In the genomic region with DNA sequence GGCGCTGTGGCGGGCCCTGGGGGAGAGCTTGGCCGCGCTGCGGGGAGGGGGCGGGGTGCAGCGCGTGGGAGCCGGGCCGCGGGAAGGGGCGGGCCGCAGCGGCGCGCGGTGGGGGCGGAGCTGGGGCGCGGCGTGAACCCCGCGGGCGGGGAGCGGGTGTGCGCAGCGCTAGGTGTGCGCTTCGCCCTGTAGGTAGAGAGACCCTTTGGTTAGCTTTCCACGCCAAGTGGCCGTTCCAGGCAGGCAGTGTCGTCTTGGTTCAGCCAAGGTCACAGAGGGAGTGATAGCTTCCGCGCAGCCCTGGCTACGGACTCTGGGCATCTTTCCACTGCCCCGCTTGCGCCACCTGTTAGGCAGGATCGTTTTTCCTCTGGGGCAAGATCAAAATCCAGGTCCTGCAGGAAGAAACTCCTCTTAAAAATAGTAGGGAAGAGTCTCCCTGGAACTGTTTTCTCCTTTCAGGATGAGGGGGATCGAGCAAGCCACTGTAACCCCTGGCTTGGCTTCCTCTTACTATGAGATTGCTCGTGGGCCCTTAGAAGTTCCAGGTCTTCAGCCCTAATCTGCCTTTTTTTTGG, we compare ENCODE assay signal across 8 cellular contexts. TPM values are rescaled to one million over a fixed set of nuclear protein-coding genes. Genes with fewer than 3 reads are reported as not detected.
DNase-seq lines count a peak whose midpoint lies in the region; ATAC-seq and TF ChIP-seq lines count a peak whose summit lies in the region.

No MANE protein-coding gene starts in this region.

- peak overlapping the region; percentile 78 for H3K9ac ChIP-seq in SU-DHL-6 (ENCODE audit: low read length)

- no peaks in the 10 kb centered on the region for H3K27me3 ChIP-seq in DOHH2 (ENCODE audit: control insufficient read depth, low read length)
- H3K27me3 ChIP-seq in SU-DHL-6 (ENCODE audit: low read length), result no peaks in the 10 kb centered on the region
- H3K27me3 ChIP-seq in naive thymus-derived CD4-positive, alpha-beta T cell (ENCODE audit: control insufficient read depth in 2 of 2, insufficient read depth in 2 of 2, low read length in 2 of 2), result no peaks in the 10 kb centered on the region

- H3K36me3 Mint-ChIP-seq in naive thymus-derived CD4-positive, alpha-beta T cell, result peaks cover 11 to 38% (median 14%) of the 10 kb centered on the region in 5 donors

- no peaks in the 10 kb centered on the region for H3K9me3 Mint-ChIP-seq in naive thymus-derived CD4-positive, alpha-beta T cell

- H3K4me1 Mint-ChIP-seq in naive thymus-derived CD4-positive, alpha-beta T cell, result peaks cover 21 to 54% (median 48%) of the 10 kb centered on the region in 7 donors

- POLR2A ChIA-PET in naive thymus-derived CD4-positive, alpha-beta T cell (lab: Charles Lee), result interaction anchor here (0.7 to 1.6 kb wide), 23 partner anchors 8 to 431 kb away, joined by 3 to 54 read pairs (median 4); a partner anchor contains a TSS

- H4K20me1 ChIP-seq in DOHH2 (ENCODE audit: control insufficient read depth, insufficient read depth, low read depth, low read length), result peaks cover 14% of the 10 kb centered on the region; the same call in 1 of the 2 replicates
- H4K20me1 ChIP-seq in SU-DHL-6 (ENCODE audit: low read depth, low read length), result no peaks in the 10 kb centered on the region; the same call in 1 of the 2 replicates

- H3K4me3 ChIP-seq in DOHH2 (ENCODE audit: low read length), result peak overlapping the region; percentile 99
- peak overlapping the region; percentile 87 for H3K4me3 ChIP-seq in SU-DHL-6 (ENCODE audit: insufficient read depth, low read length, poor library complexity, severe bottlenecking)
- H3K4me3 ChIP-seq in epithelial cell of esophagus (ENCODE audit: low read length), result peak overlapping the region; percentile 94
- H3K4me3 ChIP-seq in naive thymus-derived CD4-positive, alpha-beta T cell (ENCODE audit: low read length), result peak overlapping the region; percentile 100

- DNase-seq in epithelial cell of esophagus (ENCODE audit: low read depth) (peak; percentile 39), retina (no peak), NCI-H345 treated with DMSO at 0.1 percent for 48 hours (lab: John Stamatoyannopoulos, UW; ENCODE audit: unreplicated experiment) (no peak)
- DNase-seq in naive thymus-derived CD4-positive, alpha-beta T cell, result peak in 1 of 9 donors; percentile 82

- peak overlapping the region; percentile 39 for H2AFZ ChIP-seq in SU-DHL-6 (ENCODE audit: low read depth, low read length, severe bottlenecking)

- H3F3A ChIP-seq in DOHH2 (ENCODE audit: control insufficient read depth, insufficient read depth) (peaks cover 15% of the 10 kb centered on the region), SU-DHL-6 (ENCODE audit: insufficient read depth) (peaks cover 4% of the 10 kb centered on the region; the same call in 1 of the 2 replicates)

- intact Hi-C loops in naive thymus-derived CD4-positive, alpha-beta T cell (cut with micrococcal nuclease), result loop anchor here (1.0 to 2.0 kb wide), 18 partner anchors 13 to 387 kb away; a partner anchor contains a TSS

- H3K4me3 Mint-ChIP-seq in naive thymus-derived CD4-positive, alpha-beta T cell, result peak overlapping the region; percentile 97 to 100 (median 99)

- H3K4me1 ChIP-seq in DOHH2 (ENCODE audit: control insufficient read depth, low read length), result peaks cover 14% of the 10 kb centered on the region
- H3K4me1 ChIP-seq in naive thymus-derived CD4-positive, alpha-beta T cell (ENCODE audit: control insufficient read depth in 2 of 2, insufficient read depth in 2 of 2, low read length in 2 of 2), result peaks cover 8 to 14% of the 10 kb centered on the region in 2 donors

- H3K36me3 ChIP-seq in DOHH2 (ENCODE audit: control insufficient read depth, low read length) (peaks cover 64% of the 10 kb centered on the region), SU-DHL-6 (ENCODE audit: low read length) (peaks cover 3% of the 10 kb centered on the region; the same call in 1 of the 2 replicates)
- peaks cover 5 to 66% (median 23%) of the 10 kb centered on the region in 3 experiments for H3K36me3 ChIP-seq in naive thymus-derived CD4-positive, alpha-beta T cell (ENCODE audit: control insufficient read depth in 2 of 3, insufficient read depth in 3 of 3, low read length in 3 of 3)

- H3K9me3 ChIP-seq in DOHH2 (ENCODE audit: control insufficient read depth, insufficient read depth, low read length), result no peaks in the 10 kb centered on the region
- H3K9me3 ChIP-seq in SU-DHL-6 (ENCODE audit: insufficient read depth, low read length), result no peaks in the 10 kb centered on the region
- H3K9me3 ChIP-seq in naive thymus-derived CD4-positive, alpha-beta T cell (ENCODE audit: control insufficient read depth in 2 of 3, low read length in 3 of 3), result no peaks in the 10 kb centered on the region

- CTCF ChIA-PET in naive thymus-derived CD4-positive, alpha-beta T cell (lab: Charles Lee), result interaction anchor here (0.8 to 1.2 kb wide), 5 partner anchors 9 to 114 kb away, joined by 3 to 4 read pairs (median 4); a partner anchor contains a TSS

- peak overlapping the region; percentile 74 to 100 (median 98) for H3K27ac Mint-ChIP-seq in naive thymus-derived CD4-positive, alpha-beta T cell

- H3K79me2 ChIP-seq in DOHH2 (ENCODE audit: control insufficient read depth, low read length) (peaks cover 58% of the 10 kb centered on the region), SU-DHL-6 (ENCODE audit: insufficient read depth, low read length) (peaks cover 26% of the 10 kb centered on the region)

- peak; percentile 39 for ATAC-seq in GM19438 (IDR thresholded peaks at IDR 0.05; ENCODE audit: low read depth, unreplicated experiment)
- ATAC-seq in HG03439 (IDR thresholded peaks at IDR 0.05; ENCODE audit: unreplicated experiment), result peak; percentile 47
- peak; percentile 82 for ATAC-seq in naive thymus-derived CD4-positive, alpha-beta T cell

- H3K4me2 ChIP-seq in DOHH2 (ENCODE audit: low read length) (peak overlapping the region; percentile 86), SU-DHL-6 (ENCODE audit: low read depth, low read length, poor library complexity, severe bottlenecking) (peak overlapping the region; percentile 80)

- peak; percentile 20 for TF ChIP-seq CTCF in DOHH2 (IDR thresholded peaks at IDR 0.05; ENCODE audit: low read depth, low read length, poor library complexity, severe bottlenecking)
- TF ChIP-seq CTCF in SU-DHL-6 (IDR thresholded peaks at IDR 0.05; ENCODE audit: insufficient read depth, low read length, poor library complexity, severe bottlenecking), result no peak
- peak; percentile 29 for TF ChIP-seq CTCF in epithelial cell of esophagus (IDR thresholded peaks at IDR 0.05; ENCODE audit: insufficient read depth, low read depth, low read length, missing control alignments)

- H3K27ac ChIP-seq in DOHH2 (ENCODE audit: low read depth, low read length) (peak overlapping the region; percentile 91), SU-DHL-6 (ENCODE audit: low read depth, low read length) (peak overlapping the region; percentile 89)
- H3K27ac ChIP-seq in naive thymus-derived CD4-positive, alpha-beta T cell (ENCODE audit: low read depth, low read length), result peak overlapping the region; percentile 92

- no peaks in the 10 kb centered on the region for H3K9me2 ChIP-seq in DOHH2 (replicated peaks; ENCODE audit: control insufficient read depth, low read length)
- H3K9me2 ChIP-seq in SU-DHL-6 (replicated peaks; ENCODE audit: insufficient read depth, low read length), result no peaks in the 10 kb centered on the region

- no peaks in the 10 kb centered on the region for H3K27me3 Mint-ChIP-seq in naive thymus-derived CD4-positive, alpha-beta T cell

RNA-seq across cellular contexts. Expression of a gene that starts 0.4 kb away (rescaled TPM):
- 100 to 1,000 TPM in 2 of 5 experiments, 10 to 100 TPM in 3; 54.5 to 234 (median 99.4) TPM for total RNA-seq in naive thymus-derived CD4-positive, alpha-beta T cell
- polyA plus RNA-seq in naive thymus-derived CD4-positive, alpha-beta T cell, result 100 to 1,000 TPM; 192 to 203 TPM

RNA-seq across cellular contexts. Expression of a gene that starts 0.8 kb away (rescaled TPM):
- total RNA-seq in naive thymus-derived CD4-positive, alpha-beta T cell, result 100 to 1,000 TPM in 1 of 5 experiments, 10 to 100 TPM in 4; 49.9 to 114 (median 66.7) TPM
- 10 to 100 TPM; 17.7 to 25.3 TPM for polyA plus RNA-seq in naive thymus-derived CD4-positive, alpha-beta T cell

RNA-seq across cellular contexts. Expression of a gene that starts 9.1 kb away (rescaled TPM):
- total RNA-seq in naive thymus-derived CD4-positive, alpha-beta T cell, result under 1 TPM in 1 of 5 experiments, not detected in 4; 0.42 TPM
- not detected for polyA plus RNA-seq in naive thymus-derived CD4-positive, alpha-beta T cell

RNA-seq across cellular contexts. Expression of a gene that starts 23.5 kb away (rescaled TPM):
- 1 to 10 TPM in 2 of 5 experiments, not detected in 3; 1.4 to 4.2 TPM for total RNA-seq in naive thymus-derived CD4-positive, alpha-beta T cell
- not detected for polyA plus RNA-seq in naive thymus-derived CD4-positive, alpha-beta T cell

RNA-seq across cellular contexts. Expression of a gene that starts 41.2 kb away (rescaled TPM):
- 100 to 1,000 TPM in 1 of 5 experiments, 10 to 100 TPM in 4; 65.9 to 102 (median 90.8) TPM for total RNA-seq in naive thymus-derived CD4-positive, alpha-beta T cell
- polyA plus RNA-seq in naive thymus-derived CD4-positive, alpha-beta T cell, result 10 to 100 TPM; 27.9 to 66.6 TPM
